25 cellular contexts compared by ENCODE assay signal in genomic region chr10:128218161-128218560, GRCh38.
DNase-seq lines count a peak whose midpoint lies in the region; ATAC-seq and TF ChIP-seq lines count a peak whose summit lies in the region.
"Had no signal": no experiment of that assay in that cellular context is flagged by ENCODE, and none has a peak within 500 bp of the region (broad histone marks: within the 10 kb centered on the region; RNA-seq: fewer than 3 reads in every experiment).

No MANE protein-coding gene starts in this region.

- peaks cover 1% of the 10 kb centered on the region for H3K36me3 Mint-ChIP-seq in activated naive CD8-positive, alpha-beta T cell treated with anti-CD3 and anti-CD28 coated beads for 36 hours
- H3K36me3 Mint-ChIP-seq: CD14-positive monocyte; CD4-positive, alpha-beta memory T cell; CD4-positive, CD25-positive, alpha-beta regulatory T cell; CD8-positive, alpha-beta memory T cell had no signal

- H3K4ac ChIP-seq in neuronal stem cell (ENCODE audit: low read length), result no peak overlapping the region

- WGBS in neuronal stem cell (ENCODE audit: extremely low coverage in 2 of 2, insufficient read length in 2 of 2, insufficient replicate concordance in 1 of 2), 2 donors, result no CpG with 5 or more reads among the region's 4 CpGs

- H3K4me2 ChIP-seq in BLaER1 treated with 17β-estradiol and CSF1 and Interleukin-3, amounts not matched to agents 10 nM and 100 nM, result peak overlapping the region; percentile 40 to 86 (median 72)
- no peak overlapping the region for H3K4me2 ChIP-seq in neuronal stem cell (ENCODE audit: insufficient read depth, low read length, poor library complexity, severe bottlenecking)

- peaks cover 0 to 12% (median 6%) of the 10 kb centered on the region in 11 experiments; a peak in 10 of 22 replicates for H3K9me3 ChIP-seq in BLaER1 treated with 17β-estradiol and CSF1 and Interleukin-3, amounts not matched to agents 10 nM and 100 nM (replicated peaks in 1 of 11)
- H3K9me3 ChIP-seq in neuronal stem cell (replicated peaks in 1 of 2; ENCODE audit: control insufficient read depth in 2 of 2, insufficient read depth in 1 of 2, low read depth in 1 of 2, low read length in 2 of 2), result no peaks in the 10 kb centered on the region
- no peaks in the 10 kb centered on the region for H3K9me3 ChIP-seq in vagina
- H3K9me3 ChIP-seq: BE2C had no signal

- H3K27me3 ChIP-seq in BLaER1 treated with 17β-estradiol and CSF1 and Interleukin-3, amounts not matched to agents 10 nM and 100 nM, result no peaks in the 10 kb centered on the region
- H3K27me3 ChIP-seq in neuronal stem cell (ENCODE audit: control insufficient read depth in 3 of 3, insufficient read depth in 3 of 3, low read depth in 1 of 3, low read length in 3 of 3) (peaks cover 0 to 6% (median 0%) of the 10 kb centered on the region in 3 experiments), vagina (no peaks in the 10 kb centered on the region)
- H3K27me3 ChIP-seq: BE2C had no signal

- no peak overlapping the region for H2BK15ac ChIP-seq in neuronal stem cell (ENCODE audit: low read length)

- H4K20me1 ChIP-seq in BLaER1 treated with 17β-estradiol and CSF1 and Interleukin-3, amounts not matched to agents 10 nM and 100 nM, result peaks cover 0 to 38% (median 0%) of the 10 kb centered on the region in 11 experiments; a peak in 8 of 22 replicates

- no peak overlapping the region for H4K91ac ChIP-seq in neuronal stem cell (ENCODE audit: low read depth, low read length, poor library complexity)

- no peaks in the 10 kb centered on the region for H3K79me1 ChIP-seq in neuronal stem cell (ENCODE audit: low read depth, low read length)

- H2AFZ ChIP-seq in neuronal stem cell (ENCODE audit: low read length), result no peak overlapping the region

- DNase-seq in neuronal stem cell (ENCODE audit: low spot score) (no peak), vagina (ENCODE audit: extremely low spot score in 2 of 2) (peak; percentile 52 to 70), NCI-H2107 (lab: John Stamatoyannopoulos, UW) (no peak), OCI-M1 (lab: John Stamatoyannopoulos, UW) (no peak)
- DNase-seq in activated naive CD8-positive, alpha-beta T cell treated with anti-CD3 and anti-CD28 coated beads for 36 hours, result no peak
- DNase-seq in stimulated activated naive CD8-positive, alpha-beta T cell treated with anti-CD3 and anti-CD28 coated beads, Interleukin-15, Interleukin-2, amounts not matched to agents 100 U/mL and 50 U/mL, for 24 hours, result no peak
- DNase-seq: 8988T; ACHN; BE2C; C1 segment of cervical spinal cord; CD4-positive, alpha-beta memory T cell; CD4-positive, CD25-positive, alpha-beta regulatory T cell; CD8-positive, alpha-beta memory T cell; COR-L47; DMS 273 treated with DMSO at 0.1 percent for 48 hours; DMS153; DMS53; DMS79; DND-41; EL; GDM1 had no signal

- H2BK120ac ChIP-seq in neuronal stem cell (ENCODE audit: low read depth, low read length), result no peak overlapping the region

- no peak overlapping the region for H3K23ac ChIP-seq in neuronal stem cell (ENCODE audit: low read depth, low read length, poor library complexity)

- H3K4me3 ChIP-seq in BLaER1 treated with 17β-estradiol and CSF1 and Interleukin-3, amounts not matched to agents 10 nM and 100 nM, result no peak overlapping the region
- H3K4me3 ChIP-seq in neuronal stem cell (ENCODE audit: low read length in 2 of 2), result no peak overlapping the region
- no peak overlapping the region for H3K4me3 ChIP-seq in vagina
- H3K4me3 ChIP-seq: GM12878 had no signal

- no peak overlapping the region for H2BK12ac ChIP-seq in neuronal stem cell (ENCODE audit: low read length)

- TF ChIP-seq CTCF in vagina (IDR thresholded peaks at IDR 0.05), result no peak

- H3K9ac ChIP-seq in BLaER1 treated with 17β-estradiol and CSF1 and Interleukin-3, amounts not matched to agents 10 nM and 100 nM, result no peak overlapping the region
- no peak overlapping the region for H3K9ac ChIP-seq in neuronal stem cell (ENCODE audit: low read depth, low read length, poor library complexity)

- H3K4me1 Mint-ChIP-seq in activated naive CD8-positive, alpha-beta T cell treated with anti-CD3 and anti-CD28 coated beads for 36 hours, result peaks cover 15% of the 10 kb centered on the region

- peaks cover 86 to 99% (median 95%) of the 10 kb centered on the region in 10 experiments for H3K4me1 ChIP-seq in BLaER1 treated with 17β-estradiol and CSF1 and Interleukin-3, amounts not matched to agents 10 nM and 100 nM
- H3K4me1 ChIP-seq in neuronal stem cell (ENCODE audit: control insufficient read depth in 2 of 2, insufficient read depth in 1 of 2, low read depth in 1 of 2, low read length in 2 of 2), result peaks cover 0 to 13% of the 10 kb centered on the region in 2 donors
- no peaks in the 10 kb centered on the region for H3K4me1 ChIP-seq in vagina
- H3K4me1 ChIP-seq: BE2C had no signal

- H3K9me3 Mint-ChIP-seq in activated naive CD8-positive, alpha-beta T cell treated with anti-CD3 and anti-CD28 coated beads for 36 hours, result no peaks in the 10 kb centered on the region
- H3K9me3 Mint-ChIP-seq: CD4-positive, alpha-beta memory T cell; CD8-positive, alpha-beta memory T cell had no signal

- H3K4me3 Mint-ChIP-seq in activated naive CD8-positive, alpha-beta T cell treated with anti-CD3 and anti-CD28 coated beads for 36 hours, result no peak overlapping the region
- H3K4me3 Mint-ChIP-seq: CD14-positive monocyte; CD4-positive, alpha-beta memory T cell; CD4-positive, CD25-positive, alpha-beta regulatory T cell had no signal

- no peak overlapping the region for H4K8ac ChIP-seq in neuronal stem cell (ENCODE audit: low read depth, low read length)

- no peak overlapping the region for H3K18ac ChIP-seq in neuronal stem cell (ENCODE audit: low read length)

- H2BK5ac ChIP-seq in neuronal stem cell (ENCODE audit: low read length), result no peak overlapping the region

- H2AK5ac ChIP-seq in neuronal stem cell (ENCODE audit: low read depth, low read length), result no peak overlapping the region

- intact Hi-C loops in vagina (cut with DNase I), result no loop called here

- H3K27me3 Mint-ChIP-seq in activated naive CD8-positive, alpha-beta T cell treated with anti-CD3 and anti-CD28 coated beads for 36 hours, result peaks cover 11% of the 10 kb centered on the region

- H3K27ac Mint-ChIP-seq in activated naive CD8-positive, alpha-beta T cell treated with anti-CD3 and anti-CD28 coated beads for 36 hours, result no peak overlapping the region
- H3K27ac Mint-ChIP-seq: CD14-positive monocyte; CD4-positive, alpha-beta memory T cell had no signal

- H3K36me3 ChIP-seq in BLaER1 treated with 17β-estradiol and CSF1 and Interleukin-3, amounts not matched to agents 10 nM and 100 nM, result peaks cover 0 to 68% (median 11%) of the 10 kb centered on the region in 11 experiments; a peak in 11 of 22 replicates
- H3K36me3 ChIP-seq in neuronal stem cell (replicated peaks in 1 of 2; ENCODE audit: control insufficient read depth in 2 of 2, insufficient read depth in 2 of 2, low read length in 2 of 2) (no peaks in the 10 kb centered on the region), vagina (no peaks in the 10 kb centered on the region)
- H3K36me3 ChIP-seq: BE2C had no signal

- ATAC-seq in stimulated activated naive CD8-positive, alpha-beta T cell treated with anti-CD3 and anti-CD28 coated beads, Interleukin-15, Interleukin-2, amounts not matched to agents 100 U/mL and 50 U/mL, for 24 hours, result no peak
- ATAC-seq: GM12878 had no signal

- H3K27ac ChIP-seq in BLaER1 treated with 17β-estradiol and CSF1 and Interleukin-3, amounts not matched to agents 10 nM and 100 nM, result peak overlapping the region in 2 of 11 experiments; percentile 17 to 42; a peak in 4 of 22 replicates
- H3K27ac ChIP-seq in neuronal stem cell (replicated peaks; ENCODE audit: low read length) (no peak overlapping the region), temporal lobe (ENCODE audit: low read depth, low read length) (peak overlapping the region; percentile 44), vagina (no peak overlapping the region)

- no peak for TF ChIP-seq POLR2A in vagina (IDR thresholded peaks at IDR 0.05)

- peak overlapping the region; percentile 11 for H3K14ac ChIP-seq in neuronal stem cell (ENCODE audit: low read length)

Comparison
In these comparisons a context has a peak if more than half of its experiments do, and no peak if none do; other contexts are left out.
1. DNase-seq: peak in vagina (2 of 2); none in neuronal stem cell (single experiment), activated naive CD8-positive, alpha-beta T cell treated with anti-CD3 and anti-CD28 coated beads for 36 hours (single experiment), NCI-H2107 (single experiment), stimulated activated naive CD8-positive, alpha-beta T cell treated with anti-CD3 and anti-CD28 coated beads, Interleukin-15, Interleukin-2, amounts not matched to agents 100 U/mL and 50 U/mL, for 24 hours (single experiment) and OCI-M1 (single experiment).